ENCODE assay signal across 9 cellular contexts in genomic region chr16:75240633-75241032, GRCh38. TPM values are rescaled to one million over a fixed set of nuclear protein-coding genes. Genes with fewer than 3 reads are reported as not detected.
DNase-seq lines count a peak whose midpoint lies in the region; ATAC-seq and TF ChIP-seq lines count a peak whose summit lies in the region.
"Not testable (repeated sequence)": the region's sequence is repeated elsewhere in the genome, so short reads cannot be mapped to it uniquely, and the experiment has no call there.
"Had no signal": no experiment of that assay in that cellular context is flagged by ENCODE, and none has a peak within 500 bp of the region (broad histone marks: within the 10 kb centered on the region; RNA-seq: fewer than 3 reads in every experiment).

No MANE protein-coding gene starts in this region.

- intact Hi-C loops in heart left ventricle (cut with DNase I); ovary (cut with DNase I); testis (cut with DNase I; ENCODE audit: low total_unique reads): not testable (repeated sequence)

- not testable (repeated sequence) for H3K9me3 ChIP-seq in adipocyte (ENCODE audit: control insufficient read depth, low read length); heart left ventricle; mesenchymal stem cell (ENCODE audit: control insufficient read depth, low read length); ovary; testis

- not testable (repeated sequence) for H2BK5ac ChIP-seq in mesenchymal stem cell (ENCODE audit: low read depth, low read length, poor library complexity, severe bottlenecking)

- H2BK12ac ChIP-seq in mesenchymal stem cell (ENCODE audit: low read length in 2 of 2): peak overlapping the region; percentile 22 to 56

- not testable (repeated sequence) for TF ChIP-seq POLR2A in heart left ventricle (IDR thresholded peaks at IDR 0.05); ovary (IDR thresholded peaks at IDR 0.05); testis (IDR thresholded peaks at IDR 0.05)

- H3K27ac ChIP-seq in heart left ventricle (peak overlapping the region in 7 of 12 donors; percentile 22 to 90 (median 85)), mesenchymal stem cell (ENCODE audit: low read length, poor library complexity, severe bottlenecking) (peak overlapping the region; percentile 89), testis (peak overlapping the region in 1 of 2 donors; percentile 79)
- H3K27ac ChIP-seq in ovary: not testable (repeated sequence)

- not testable (repeated sequence) for H4K8ac ChIP-seq in mesenchymal stem cell (ENCODE audit: low read length)

- H4K91ac ChIP-seq in mesenchymal stem cell (ENCODE audit: low read length): peak overlapping the region; percentile 23

- not testable (repeated sequence) for TF ChIP-seq CTCF in HFFc6 (IDR thresholded peaks at IDR 0.05); chondrocyte (IDR thresholded peaks at IDR 0.05); heart left ventricle (IDR thresholded peaks at IDR 0.05); ovary (IDR thresholded peaks at IDR 0.05); testis (IDR thresholded peaks at IDR 0.05)

- H2AFZ ChIP-seq in mesenchymal stem cell (ENCODE audit: low read depth, low read length): not testable (repeated sequence)

- not testable (repeated sequence) for H3K18ac ChIP-seq in mesenchymal stem cell (ENCODE audit: low read depth in 1 of 2, low read length in 2 of 2)

- H3K4me1 Mint-ChIP-seq in HFFc6 (ENCODE audit: low read depth) (peaks cover 65% of the 10 kb centered on the region), chondrocyte (ENCODE audit: low read depth) (peaks cover 79% of the 10 kb centered on the region)

- not testable (repeated sequence) for DNase-seq in HFFc6; adipocyte (ENCODE audit: low read depth); chondrocyte (ENCODE audit: low spot score); mesenchymal stem cell
- DNase-seq in heart left ventricle (peak in 3 of 5 donors; percentile 20 to 66 (median 46)), ovary (peak in 3 of 5 donors; percentile 28 to 41 (median 33)), testis (peak; percentile 66)

- H3K27ac Mint-ChIP-seq in HFFc6 (peak overlapping the region; percentile 95), chondrocyte (ENCODE audit: unreplicated experiment) (peak overlapping the region; percentile 94)

- H3K27me3 ChIP-seq in adipocyte (replicated peaks; ENCODE audit: control insufficient read depth, insufficient read depth, low read length); heart left ventricle; mesenchymal stem cell (ENCODE audit: control insufficient read depth in 1 of 2, insufficient read depth in 1 of 2, low read length in 2 of 2); ovary; testis: not testable (repeated sequence)

- H3K4me3 Mint-ChIP-seq in HFFc6: peak overlapping the region; percentile 4; the same call in 1 of the 2 replicates
- H3K4me3 Mint-ChIP-seq in chondrocyte (ENCODE audit: unreplicated experiment): not testable (repeated sequence)

- ATAC-seq in heart left ventricle: not testable (repeated sequence)

- 49 to 62% (median 58%) methylated on average over 3 to 7 of the region's 7 CpGs for WGBS in heart left ventricle, 4 donors
- WGBS in mesenchymal stem cell: 90% methylated on average over 7 of the region's 7 CpGs
- WGBS in ovary, 3 donors: 36 to 58% (median 50%) methylated on average over 7 of the region's 7 CpGs
- 66 to 70% methylated on average over 3 to 7 of the region's 7 CpGs for WGBS in testis, 2 donors

- not testable (repeated sequence) for H3K23ac ChIP-seq in mesenchymal stem cell (ENCODE audit: low read length in 2 of 2)

- peak overlapping the region; percentile 64 for H3K9ac ChIP-seq in adipocyte (ENCODE audit: low read length)
- H3K9ac ChIP-seq in mesenchymal stem cell (ENCODE audit: low read length): not testable (repeated sequence)

- not testable (repeated sequence) for H3K14ac ChIP-seq in mesenchymal stem cell (ENCODE audit: low read length in 2 of 2)

- not testable (repeated sequence) for TF ChIP-seq EP300 in ovary (IDR thresholded peaks at IDR 0.05)

- peaks cover 34% of the 10 kb centered on the region for H3K36me3 ChIP-seq in adipocyte (ENCODE audit: control insufficient read depth, insufficient read depth, low read length, severe bottlenecking)
- H3K36me3 ChIP-seq in heart left ventricle: peaks cover 0 to 42% (median 22%) of the 10 kb centered on the region in 9 donors
- peaks cover 42 to 85% of the 10 kb centered on the region in 2 experiments for H3K36me3 ChIP-seq in mesenchymal stem cell (ENCODE audit: control insufficient read depth in 1 of 2, insufficient read depth in 2 of 2, low read depth in 1 of 2, low read length in 2 of 2)
- not testable (repeated sequence) for H3K36me3 ChIP-seq in ovary; testis (ENCODE audit: low read depth, missing control alignments)

- not testable (repeated sequence) for H2BK120ac ChIP-seq in mesenchymal stem cell (ENCODE audit: low read depth, low read length)

- not testable (repeated sequence) for H3K9me3 Mint-ChIP-seq in HFFc6; chondrocyte (ENCODE audit: low read depth)

- H3K4me2 ChIP-seq in mesenchymal stem cell (ENCODE audit: low read length, poor library complexity, severe bottlenecking): not testable (repeated sequence)

- H3K4me1 ChIP-seq in adipocyte (ENCODE audit: control insufficient read depth, insufficient read depth, low read length): peaks cover 57% of the 10 kb centered on the region
- peaks cover 12 to 89% (median 65%) of the 10 kb centered on the region in 12 donors for H3K4me1 ChIP-seq in heart left ventricle
- H3K4me1 ChIP-seq in mesenchymal stem cell (ENCODE audit: control insufficient read depth, insufficient read depth, low read depth, low read length): peaks cover 91% of the 10 kb centered on the region
- H3K4me1 ChIP-seq in ovary (ENCODE audit: insufficient read depth): peaks cover 32% of the 10 kb centered on the region
- H3K4me1 ChIP-seq in testis: peaks cover 73% of the 10 kb centered on the region

- peaks cover 33% of the 10 kb centered on the region for H3K36me3 Mint-ChIP-seq in HFFc6 (ENCODE audit: low read depth)
- H3K36me3 Mint-ChIP-seq in chondrocyte (ENCODE audit: low read depth): peaks cover 24% of the 10 kb centered on the region

- H3K4ac ChIP-seq in mesenchymal stem cell (ENCODE audit: low read depth in 1 of 2, low read length in 2 of 2): not testable (repeated sequence)

- peak overlapping the region; percentile 27 for H2AK5ac ChIP-seq in mesenchymal stem cell (ENCODE audit: low read length, severe bottlenecking)

- peaks cover 16% of the 10 kb centered on the region for H3K27me3 Mint-ChIP-seq in HFFc6 (ENCODE audit: insufficient read depth)
- H3K27me3 Mint-ChIP-seq in chondrocyte (ENCODE audit: low read depth): not testable (repeated sequence)

- H3K79me1 ChIP-seq in mesenchymal stem cell (replicated peaks; ENCODE audit: low read length, poor library complexity, severe bottlenecking): not testable (repeated sequence)

- peak overlapping the region; percentile 9 for H2BK15ac ChIP-seq in mesenchymal stem cell (ENCODE audit: low read depth, poor library complexity, severe bottlenecking)

- not testable (repeated sequence) for H3K4me3 ChIP-seq in adipocyte (ENCODE audit: low read length); heart left ventricle; mesenchymal stem cell (ENCODE audit: insufficient read depth in 1 of 2, low read depth in 1 of 2, low read length in 2 of 2); ovary; testis

RNA-seq across cellular contexts. Expression of gene BCAR1, which starts 10.8 kb away (rescaled TPM):
- total RNA-seq in HFFc6 (2021; fragmentation: NEBNext Ultra II Directional; extraction: Animal tissue kit (Norgen Biotek cat#: 25700)): 100 to 1,000 TPM; 126 to 148 (median 130) TPM
- total RNA-seq in chondrocyte: 125 to 140 TPM (median 125 TPM) in 3 replicates
- 100 to 1,000 TPM in 1 of 9 donors, 10 to 100 TPM in 8; 51.4 to 129 (median 72.0) TPM for total RNA-seq in heart left ventricle
- polyA plus RNA-seq in heart left ventricle: 10 to 100 TPM; 54.2 to 89.2 TPM
- polyA plus RNA-seq in mesenchymal stem cell (2013, experiment 1 of 2): 169 TPM
- 176 TPM for polyA plus RNA-seq in mesenchymal stem cell (2013, experiment 2 of 2)
- total RNA-seq in ovary: 10 to 100 TPM; 22.2 to 90.2 (median 47.4) TPM
- polyA plus RNA-seq in ovary: 10 to 100 TPM in 1 of 2 donors, 1 to 10 TPM in 1; 2.4 to 30.3 TPM
- total RNA-seq in testis: 100 to 1,000 TPM; 139 to 201 TPM
- 83.8 TPM for polyA plus RNA-seq in testis (ENCODE audit: insufficient read depth, low read depth, low replicate concordance)

RNA-seq across cellular contexts. Expression of gene CTRB1, which starts 21.8 kb away (rescaled TPM):
- total RNA-seq in HFFc6 (2021; fragmentation: NEBNext Ultra II Directional; extraction: Animal tissue kit (Norgen Biotek cat#: 25700)): not detected
- total RNA-seq in chondrocyte (not detected in 3 replicates), heart left ventricle (1 to 10 TPM in 5 of 9 donors, not detected in 4; 2.0 to 3.7 (median 3.0) TPM), ovary (10 to 100 TPM in 2 of 7 donors, 1 to 10 TPM in 1, under 1 TPM in 2, not detected in 2; 0.67 to 14.7 (median 3.1) TPM), testis (1 to 10 TPM in 1 of 2 donors, not detected in 1; 1.2 TPM)
- polyA plus RNA-seq in heart left ventricle (under 1 TPM in 1 of 2 donors, not detected in 1; 0.64 TPM), ovary (not detected), testis (ENCODE audit: insufficient read depth, low read depth, low replicate concordance) (not detected)
- polyA plus RNA-seq in mesenchymal stem cell (2013, experiment 1 of 2): not detected
- polyA plus RNA-seq in mesenchymal stem cell (2013, experiment 2 of 2): not detected
- total RNA-seq: CD4-positive, alpha-beta T cell; H1 had no signal
- polyA plus RNA-seq: H1 had no signal

RNA-seq across cellular contexts. Expression of gene CTRB2, which starts 33.7 kb away (rescaled TPM):
- not detected for total RNA-seq in HFFc6 (2021; fragmentation: NEBNext Ultra II Directional; extraction: Animal tissue kit (Norgen Biotek cat#: 25700))
- total RNA-seq in chondrocyte (not detected in 3 replicates), heart left ventricle (1 to 10 TPM in 4 of 9 donors, under 1 TPM in 1, not detected in 4; 0.98 to 3.7 (median 2.8) TPM), ovary (10 to 100 TPM in 2 of 7 donors, 1 to 10 TPM in 1, under 1 TPM in 1, not detected in 3; 0.62 to 28.7 (median 11.6) TPM), testis (1 to 10 TPM in 1 of 2 donors, under 1 TPM in 1; 0.63 to 1.1 TPM)
- polyA plus RNA-seq in heart left ventricle (under 1 TPM in 1 of 2 donors, not detected in 1; 0.51 TPM), ovary (1 to 10 TPM in 1 of 2 donors, not detected in 1; 1.1 TPM), testis (ENCODE audit: insufficient read depth, low read depth, low replicate concordance) (0.69 TPM)
- not detected for polyA plus RNA-seq in mesenchymal stem cell (2013, experiment 1 of 2)
- not detected for polyA plus RNA-seq in mesenchymal stem cell (2013, experiment 2 of 2)
- total RNA-seq: CD4-positive, alpha-beta T cell; H1 had no signal
- polyA plus RNA-seq: H1 had no signal
